17 cellular contexts compared by ENCODE assay signal in genomic region chr11:125373426-125374391, GRCh38.
DNase-seq lines count a peak whose midpoint lies in the region; ATAC-seq and TF ChIP-seq lines count a peak whose summit lies in the region.
"Had no signal": no experiment of that assay in that cellular context is flagged by ENCODE, and none has a peak within 500 bp of the region (broad histone marks: within the 10 kb centered on the region; RNA-seq: fewer than 3 reads in every experiment).

No MANE protein-coding gene starts in this region.

- no peak for DNase-seq in Right ventricle myocardium inferior (ENCODE audit: missing footprints)
- DNase-seq in cardiac septum (ENCODE audit: low spot score): no peak
- DNase-seq in lower lobe of right lung: no peak
- DNase-seq in upper lobe of right lung: peak; percentile 70
- DNase-seq in amniotic stem cell (lab: John Stamatoyannopoulos, UW): no peak
- DNase-seq: activated CD4-positive, alpha-beta T cell treated with anti-CD3 and anti-CD28 coated beads, Interleukin-2, amount 50 U/mL, for 1 hour; COR-L47; NCI-H1436; ovary; stimulated activated CD8-positive, alpha-beta memory T cell treated with anti-CD3 and anti-CD28 coated beads, Interleukin-4, amount 100 ng/mL, for 48 hours; T-helper 9 cell; transverse colon had no signal

- intact Hi-C loops in Right ventricle myocardium inferior (cut with DNase I) (no loop called here), cardiac septum (cut with DNase I) (loop anchor here (5.0 kb wide), 1 partner anchor 54 kb away; no protein-coding TSS in a partner anchor), lower lobe of right lung (cut with DNase I) (no loop called here), upper lobe of right lung (cut with DNase I) (no loop called here)

- ATAC-seq in Right ventricle myocardium inferior (peak; percentile 43), lower lobe of right lung (peak; percentile 65 to 79), upper lobe of right lung (peak; percentile 68), HG02798 (IDR thresholded peaks at IDR 0.05; ENCODE audit: poor library complexity, unreplicated experiment) (no peak), HG03097 (IDR thresholded peaks at IDR 0.05; ENCODE audit: low FRiP score, unreplicated experiment) (no peak)

- TF ChIP-seq CTCF in lower lobe of right lung (IDR thresholded peaks at IDR 0.05) (no peak), upper lobe of right lung (IDR thresholded peaks at IDR 0.05) (no peak)

- H3K27ac ChIP-seq in cingulate gyrus (ENCODE audit: low read depth, low read length) (peak overlapping the region; percentile 78), lower lobe of right lung (peak overlapping the region; percentile 56), upper lobe of right lung (peak overlapping the region; percentile 30)
- H3K27ac ChIP-seq: hepatocyte, ovary, RWPE1, transverse colon had no signal

- H3K9me3 ChIP-seq in lower lobe of right lung (no peaks in the 10 kb centered on the region), upper lobe of right lung (no peaks in the 10 kb centered on the region)
- H3K9me3 ChIP-seq: ovary, transverse colon had no signal

- no peaks in the 10 kb centered on the region for H3K36me3 ChIP-seq in lower lobe of right lung
- H3K36me3 ChIP-seq in upper lobe of right lung: no peaks in the 10 kb centered on the region
- H3K36me3 ChIP-seq: ovary, transverse colon had no signal

- H3K4me3 ChIP-seq in lower lobe of right lung (no peak overlapping the region), upper lobe of right lung (no peak overlapping the region)
- H3K4me3 ChIP-seq: hepatocyte, ovary, transverse colon had no signal

- H3K4me1 ChIP-seq in lower lobe of right lung (peaks cover 16% of the 10 kb centered on the region), upper lobe of right lung (peaks cover 22% of the 10 kb centered on the region)
- H3K4me1 ChIP-seq: transverse colon had no signal

- peaks cover 38% of the 10 kb centered on the region for H3K27me3 ChIP-seq in lower lobe of right lung (ENCODE audit: low read depth)
- peaks cover 4% of the 10 kb centered on the region for H3K27me3 ChIP-seq in upper lobe of right lung
- H3K27me3 ChIP-seq: ovary had no signal

Comparison
In these comparisons a context has a peak if more than half of its experiments do, and no peak if none do; other contexts are left out.
1. ATAC-seq: peak in Right ventricle myocardium inferior (single experiment), lower lobe of right lung (2 of 2) and upper lobe of right lung (single experiment); none in HG02798 (single experiment) and HG03097 (single experiment).
2. Peak in every context shown above with its lines, with median percentiles within 50 percentile points of each other: H3K27ac ChIP-seq.